Comparison of ENCODE assay signal across 8 cellular contexts in the genomic region with DNA sequence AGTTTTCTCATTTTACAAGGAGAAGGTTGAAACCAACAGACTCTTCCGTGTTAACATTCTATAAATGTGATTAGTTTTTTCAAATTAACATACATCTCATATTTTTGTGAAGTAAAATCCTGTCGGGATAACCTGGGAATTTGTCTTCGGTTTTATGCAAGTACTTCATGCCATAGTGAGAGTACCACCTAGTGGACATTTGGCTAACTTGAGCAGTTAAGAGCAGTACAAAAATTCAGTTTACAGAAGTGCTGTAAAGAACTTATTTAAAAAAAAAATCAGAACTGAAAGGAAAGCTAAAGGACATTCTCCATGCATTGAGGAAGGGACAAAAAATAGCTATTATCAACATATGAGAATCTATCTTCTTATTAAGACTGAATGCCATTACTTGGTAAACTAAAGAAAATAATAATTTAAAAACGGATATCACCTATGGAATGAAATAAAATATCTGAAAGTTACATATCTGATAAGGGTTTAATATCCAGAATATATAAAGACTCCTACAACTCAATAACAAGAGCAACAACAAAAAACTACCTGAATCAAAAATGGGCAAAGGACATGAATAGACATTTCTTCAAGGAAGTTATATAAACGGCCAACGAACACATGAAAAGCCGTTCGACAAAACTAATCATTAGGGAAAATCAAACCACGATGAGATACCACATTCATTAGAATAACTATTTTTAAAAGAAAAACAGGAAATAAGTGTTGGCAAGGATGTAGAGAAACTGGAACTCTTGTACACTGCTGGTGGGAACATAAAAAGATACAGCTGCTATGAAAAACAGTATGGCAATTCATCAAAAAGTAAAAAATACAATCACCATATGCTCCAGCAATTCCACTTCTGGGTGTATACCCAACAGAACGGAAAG.
DNase-seq lines count a peak whose midpoint lies in the region; ATAC-seq, FAIRE-seq and TF ChIP-seq lines count a peak whose summit lies in the region.

No MANE protein-coding gene starts in this region.

- TF ChIP-seq POLR2A in adrenal gland (IDR thresholded peaks at IDR 0.05) (no peak), HepG2 (IDR thresholded peaks at IDR 0.05; ENCODE audit: insufficient read depth in 1 of 2, low read depth in 2 of 2, low read length in 2 of 2) (no peak)

- CTCF ChIA-PET in BJ (lab: Yijun Ruan, JAX), result interaction anchor here (0.6 to 2.8 kb wide), 13 partner anchors 11 to 1863 kb away, joined by 3 to 14 read pairs (median 3); no protein-coding TSS in a partner anchor
- CTCF ChIA-PET in HepG2 (lab: Yijun Ruan, JAX; ENCODE audit: low intra/inter-chr PET ratio, low total read pairs), result no interaction called here

- H4K20me1 ChIP-seq in KMS-11 (ENCODE audit: insufficient read depth) (no peaks in the 10 kb centered on the region), HepG2 (ENCODE audit: insufficient read depth, low read length) (peaks cover 2% of the 10 kb centered on the region; the same call in 1 of the 2 replicates)

- no peak overlapping the region for H3K27ac Mint-ChIP-seq in stimulated activated effector memory CD8-positive, alpha-beta T cell treated with anti-CD3 and anti-CD28 coated beads, Interleukin-12 subunit alpha, Interleukin-12 subunit beta, amount 100 ng/mL, for 72 hours

- TF ChIP-seq CTCF in BJ (IDR thresholded peaks at IDR 0.05; ENCODE audit: insufficient read depth, low read depth, low read length) (peak; percentile 72), KMS-11 (conservative IDR thresholded peaks at IDR 0.05; ENCODE audit: low read depth, low read length) (peak; percentile 59), adrenal gland (IDR thresholded peaks at IDR 0.05) (peak in 5 of 6 experiments; percentile 25 to 49 (median 43)), HepG2 (CRISPR knock-in tag; IDR thresholded peaks at IDR 0.05) (peak; percentile 52)

- H3K27ac ChIP-seq in KMS-11 (no peak overlapping the region), adrenal gland (no peak overlapping the region), HepG2 (ENCODE audit: extremely low read length, insufficient read depth, low read length) (no peak overlapping the region)

- WGBS in adrenal gland, 4 donors, result 72 to 75% (median 73%) methylated on average over 10 of the region's 10 CpGs
- 90% methylated on average over 10 of the region's 10 CpGs for WGBS in HepG2 (ENCODE audit: low lambda C conversion rate)

- in situ Hi-C loops in HepG2 (cut with HindIII; ENCODE audit: extremely low pct_ligation_motif_present, low pct_unique_long_range_greater_than_20kb), result no loop called here

- H3K9ac ChIP-seq in KMS-11, result no peak overlapping the region
- H3K9ac ChIP-seq in HepG2 (ENCODE audit: insufficient read depth, low read depth, low read length), result no peak overlapping the region

- no peak for TF ChIP-seq RAD21 in HepG2 (CRISPR knock-in tag; IDR thresholded peaks at IDR 0.05)

- no peaks in the 10 kb centered on the region for H3K4me1 Mint-ChIP-seq in stimulated activated effector memory CD8-positive, alpha-beta T cell treated with anti-CD3 and anti-CD28 coated beads, Interleukin-12 subunit alpha, Interleukin-12 subunit beta, amount 100 ng/mL, for 72 hours

- no peaks in the 10 kb centered on the region for H3K27me3 ChIP-seq in BJ (ENCODE audit: control insufficient read depth, insufficient read depth, low read length)
- no peaks in the 10 kb centered on the region for H3K27me3 ChIP-seq in KMS-11 (ENCODE audit: insufficient read depth, low read depth)
- H3K27me3 ChIP-seq in adrenal gland, result no peaks in the 10 kb centered on the region
- H3K27me3 ChIP-seq in HepG2 (ENCODE audit: control insufficient read depth in 1 of 2, insufficient read depth in 2 of 2, low read length in 2 of 2), result no peaks in the 10 kb centered on the region

- H3K4me2 ChIP-seq in KMS-11 (no peak overlapping the region), HepG2 (ENCODE audit: low read depth, low read length) (no peak overlapping the region)

- no peak for FAIRE-seq in HepG2 (lab: Jason Lieb, UNC)

- no peak for DNase-seq in BJ (ENCODE audit: low read depth)
- DNase-seq in adrenal gland, result no peak
- DNase-seq in HepG2 (ENCODE audit: low spot score), result peak; percentile 50
- no peak for DNase-seq in stimulated activated effector memory CD8-positive, alpha-beta T cell treated with anti-CD3 and anti-CD28 coated beads, Interleukin-12 subunit alpha, Interleukin-12 subunit beta, amount 100 ng/mL, for 72 hours (ENCODE audit: low spot score in 2 of 2)
- no peak for DNase-seq in medulla oblongata (ENCODE audit: extremely low spot score)
- no peak for DNase-seq in islet precursor cell

- POLR2A ChIA-PET in BJ (lab: Charles Lee) (no interaction called here), HepG2 (lab: Yijun Ruan, JAX) (no interaction called here)

- no TSS peak for BruUV-seq in HepG2 (replicated peaks; lab: Mats Ljungman, UMichigan)

- H3K9me3 ChIP-seq in adrenal gland (replicated peaks in 1 of 3) (no peaks in the 10 kb centered on the region), HepG2 (ENCODE audit: low read length) (no peaks in the 10 kb centered on the region)

- H3K36me3 Mint-ChIP-seq in stimulated activated effector memory CD8-positive, alpha-beta T cell treated with anti-CD3 and anti-CD28 coated beads, Interleukin-12 subunit alpha, Interleukin-12 subunit beta, amount 100 ng/mL, for 72 hours, result no peaks in the 10 kb centered on the region

- H3K9me3 Mint-ChIP-seq in stimulated activated effector memory CD8-positive, alpha-beta T cell treated with anti-CD3 and anti-CD28 coated beads, Interleukin-12 subunit alpha, Interleukin-12 subunit beta, amount 100 ng/mL, for 72 hours, result no peaks in the 10 kb centered on the region

- ATAC-seq in HepG2 (peak; percentile 42; the same call in 2 of the 3 replicates), GM18519 (IDR thresholded peaks at IDR 0.05; ENCODE audit: low FRiP score, unreplicated experiment) (no peak)
- no peak for ATAC-seq in stimulated activated effector memory CD8-positive, alpha-beta T cell treated with anti-CD3 and anti-CD28 coated beads, Interleukin-12 subunit alpha, Interleukin-12 subunit beta, amount 100 ng/mL, for 72 hours

- H3K4me3 ChIP-seq in BJ (ENCODE audit: low read depth, low read length), result no peak overlapping the region
- no peak overlapping the region for H3K4me3 ChIP-seq in KMS-11 (IDR thresholded peaks at IDR 0.05; ENCODE audit: insufficient read depth, low read depth, low read length)
- H3K4me3 ChIP-seq in adrenal gland, result no peak overlapping the region
- H3K4me3 ChIP-seq in HepG2 (replicated peaks in 1 of 3; ENCODE audit: insufficient read depth in 1 of 3, low read depth in 2 of 3, low read length in 3 of 3), result no peak overlapping the region

- H3K79me2 ChIP-seq in KMS-11 (ENCODE audit: insufficient read depth, low read depth) (no peaks in the 10 kb centered on the region), HepG2 (ENCODE audit: insufficient read depth, low read length) (no peaks in the 10 kb centered on the region)

- H3K36me3 ChIP-seq in BJ (ENCODE audit: control insufficient read depth, insufficient read depth, low read length) (no peaks in the 10 kb centered on the region), KMS-11 (ENCODE audit: insufficient read depth) (no peaks in the 10 kb centered on the region), adrenal gland (replicated peaks in 1 of 2) (no peaks in the 10 kb centered on the region), HepG2 (replicated peaks in 1 of 2; ENCODE audit: control insufficient read depth in 1 of 2, insufficient read depth in 2 of 2, low read length in 2 of 2) (no peaks in the 10 kb centered on the region)

- TF ChIP-seq EP300 in HepG2 (IDR thresholded peaks at IDR 0.05; ENCODE audit: low read depth in 2 of 2, low read length in 2 of 2), result no peak
- no peak for TF ChIP-seq EP300 in HepG2 (CRISPR knock-in tag; IDR thresholded peaks at IDR 0.05; ENCODE audit: borderline replicate concordance)

- H2AFZ ChIP-seq in KMS-11 (ENCODE audit: low read depth) (no peak overlapping the region), HepG2 (ENCODE audit: low read length) (no peak overlapping the region)

- H3K4me1 ChIP-seq in KMS-11 (ENCODE audit: low read depth, poor library complexity, severe bottlenecking) (no peaks in the 10 kb centered on the region), adrenal gland (replicated peaks in 1 of 2) (no peaks in the 10 kb centered on the region), HepG2 (ENCODE audit: insufficient read depth, low read length) (peaks cover 28% of the 10 kb centered on the region)

- H3K4me3 Mint-ChIP-seq in stimulated activated effector memory CD8-positive, alpha-beta T cell treated with anti-CD3 and anti-CD28 coated beads, Interleukin-12 subunit alpha, Interleukin-12 subunit beta, amount 100 ng/mL, for 72 hours, result no peak overlapping the region

- intact Hi-C loops in adrenal gland (cut with DNase I), result no loop called here
- intact Hi-C loops in HepG2 (cut with micrococcal nuclease; ENCODE audit: unreplicated experiment), result no loop called here

TF ChIP-seq in HepG2, 621 proteins besides CTCF, POLR2A, EP300 and RAD21 (continues in another document):
- TF ChIP-seq ZNF792 (CRISPR knock-in tag; IDR thresholded peaks at IDR 0.05), result no peak
- TF ChIP-seq ZNF629 (CRISPR knock-in tag; conservative IDR thresholded peaks at IDR 0.05), result no peak
- TF ChIP-seq ZSCAN25 (CRISPR knock-in tag; IDR thresholded peaks at IDR 0.05), result no peak
- TF ChIP-seq FOXA3 (CRISPR knock-in tag; IDR thresholded peaks at IDR 0.05), result no peak
- TF ChIP-seq, protein P1, sequence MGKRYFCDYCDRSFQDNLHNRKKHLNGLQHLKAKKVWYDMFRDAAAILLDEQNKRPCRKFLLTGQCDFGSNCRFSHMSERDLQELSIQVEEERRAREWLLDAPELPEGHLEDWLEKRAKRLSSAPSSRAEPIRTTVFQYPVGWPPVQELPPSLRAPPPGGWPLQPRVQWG (CRISPR knock-in tag; IDR thresholded peaks at IDR 0.05; ENCODE audit: borderline replicate concordance, low read depth), result no peak
- no peak for TF ChIP-seq PRMT3 (CRISPR knock-in tag; IDR thresholded peaks at IDR 0.05; ENCODE audit: borderline replicate concordance, low read depth)
- no peak for TF ChIP-seq ZNF562 (CRISPR knock-in tag; IDR thresholded peaks at IDR 0.05; ENCODE audit: borderline replicate concordance)
- TF ChIP-seq, protein P2, sequence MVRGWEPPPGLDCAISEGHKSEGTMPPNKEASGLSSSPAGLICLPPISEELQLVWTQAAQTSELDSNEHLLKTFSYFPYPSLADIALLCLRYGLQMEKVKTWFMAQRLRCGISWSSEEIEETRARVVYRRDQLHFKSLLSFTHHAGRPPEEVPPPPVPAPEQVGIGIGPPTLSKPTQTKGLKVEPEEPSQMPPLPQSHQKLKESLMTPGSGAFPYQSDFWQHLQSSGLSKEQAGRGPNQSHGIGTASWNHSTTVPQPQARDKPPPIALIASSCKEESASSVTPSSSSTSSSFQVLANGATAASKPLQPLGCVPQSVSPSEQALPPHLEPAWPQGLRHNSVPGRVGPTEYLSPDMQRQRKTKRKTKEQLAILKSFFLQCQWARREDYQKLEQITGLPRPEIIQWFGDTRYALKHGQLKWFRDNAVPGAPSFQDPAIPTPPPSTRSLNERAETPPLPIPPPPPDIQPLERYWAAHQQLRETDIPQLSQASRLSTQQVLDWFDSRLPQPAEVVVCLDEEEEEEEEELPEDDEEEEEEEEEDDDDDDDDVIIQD (CRISPR knock-in tag; IDR thresholded peaks at IDR 0.05; ENCODE audit: low read depth), result peak; percentile 46; the same call in 1 of the 2 replicates
- TF ChIP-seq ZNF331 (CRISPR knock-in tag; IDR thresholded peaks at IDR 0.05), result peak; percentile 55; the same call in 1 of the 2 replicates
- no peak for TF ChIP-seq ZNF510 (CRISPR knock-in tag; IDR thresholded peaks at IDR 0.05; ENCODE audit: low read depth)
